In the genomic region with DNA sequence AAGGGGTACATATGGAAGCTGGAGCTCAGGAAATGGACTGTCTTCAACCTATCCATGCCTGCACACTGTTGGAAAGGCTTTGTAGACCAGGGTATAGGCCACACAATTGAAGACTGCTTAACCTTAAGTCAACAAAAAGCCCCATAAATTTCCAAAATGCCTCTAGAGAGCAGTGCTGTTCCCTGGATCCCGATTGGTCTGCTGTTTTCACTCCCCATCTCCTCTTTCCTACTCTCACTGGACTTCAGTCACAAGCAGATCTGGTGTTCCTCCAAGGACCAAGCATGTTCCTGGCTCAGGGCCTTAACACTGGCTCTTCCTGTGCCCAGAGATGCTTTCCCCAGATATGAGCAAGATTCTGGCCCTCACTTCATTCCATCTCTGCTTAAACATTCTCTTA, we compare ENCODE assay signal across 1 cellular context.
TF ChIP-seq lines count a peak whose summit lies in the region.

No MANE protein-coding gene starts in this region.

TF ChIP-seq in GM23338, 12 proteins besides CTCF, POLR2A, EP300 and RAD21 (continued from another document):
- TF ChIP-seq, protein P1, sequence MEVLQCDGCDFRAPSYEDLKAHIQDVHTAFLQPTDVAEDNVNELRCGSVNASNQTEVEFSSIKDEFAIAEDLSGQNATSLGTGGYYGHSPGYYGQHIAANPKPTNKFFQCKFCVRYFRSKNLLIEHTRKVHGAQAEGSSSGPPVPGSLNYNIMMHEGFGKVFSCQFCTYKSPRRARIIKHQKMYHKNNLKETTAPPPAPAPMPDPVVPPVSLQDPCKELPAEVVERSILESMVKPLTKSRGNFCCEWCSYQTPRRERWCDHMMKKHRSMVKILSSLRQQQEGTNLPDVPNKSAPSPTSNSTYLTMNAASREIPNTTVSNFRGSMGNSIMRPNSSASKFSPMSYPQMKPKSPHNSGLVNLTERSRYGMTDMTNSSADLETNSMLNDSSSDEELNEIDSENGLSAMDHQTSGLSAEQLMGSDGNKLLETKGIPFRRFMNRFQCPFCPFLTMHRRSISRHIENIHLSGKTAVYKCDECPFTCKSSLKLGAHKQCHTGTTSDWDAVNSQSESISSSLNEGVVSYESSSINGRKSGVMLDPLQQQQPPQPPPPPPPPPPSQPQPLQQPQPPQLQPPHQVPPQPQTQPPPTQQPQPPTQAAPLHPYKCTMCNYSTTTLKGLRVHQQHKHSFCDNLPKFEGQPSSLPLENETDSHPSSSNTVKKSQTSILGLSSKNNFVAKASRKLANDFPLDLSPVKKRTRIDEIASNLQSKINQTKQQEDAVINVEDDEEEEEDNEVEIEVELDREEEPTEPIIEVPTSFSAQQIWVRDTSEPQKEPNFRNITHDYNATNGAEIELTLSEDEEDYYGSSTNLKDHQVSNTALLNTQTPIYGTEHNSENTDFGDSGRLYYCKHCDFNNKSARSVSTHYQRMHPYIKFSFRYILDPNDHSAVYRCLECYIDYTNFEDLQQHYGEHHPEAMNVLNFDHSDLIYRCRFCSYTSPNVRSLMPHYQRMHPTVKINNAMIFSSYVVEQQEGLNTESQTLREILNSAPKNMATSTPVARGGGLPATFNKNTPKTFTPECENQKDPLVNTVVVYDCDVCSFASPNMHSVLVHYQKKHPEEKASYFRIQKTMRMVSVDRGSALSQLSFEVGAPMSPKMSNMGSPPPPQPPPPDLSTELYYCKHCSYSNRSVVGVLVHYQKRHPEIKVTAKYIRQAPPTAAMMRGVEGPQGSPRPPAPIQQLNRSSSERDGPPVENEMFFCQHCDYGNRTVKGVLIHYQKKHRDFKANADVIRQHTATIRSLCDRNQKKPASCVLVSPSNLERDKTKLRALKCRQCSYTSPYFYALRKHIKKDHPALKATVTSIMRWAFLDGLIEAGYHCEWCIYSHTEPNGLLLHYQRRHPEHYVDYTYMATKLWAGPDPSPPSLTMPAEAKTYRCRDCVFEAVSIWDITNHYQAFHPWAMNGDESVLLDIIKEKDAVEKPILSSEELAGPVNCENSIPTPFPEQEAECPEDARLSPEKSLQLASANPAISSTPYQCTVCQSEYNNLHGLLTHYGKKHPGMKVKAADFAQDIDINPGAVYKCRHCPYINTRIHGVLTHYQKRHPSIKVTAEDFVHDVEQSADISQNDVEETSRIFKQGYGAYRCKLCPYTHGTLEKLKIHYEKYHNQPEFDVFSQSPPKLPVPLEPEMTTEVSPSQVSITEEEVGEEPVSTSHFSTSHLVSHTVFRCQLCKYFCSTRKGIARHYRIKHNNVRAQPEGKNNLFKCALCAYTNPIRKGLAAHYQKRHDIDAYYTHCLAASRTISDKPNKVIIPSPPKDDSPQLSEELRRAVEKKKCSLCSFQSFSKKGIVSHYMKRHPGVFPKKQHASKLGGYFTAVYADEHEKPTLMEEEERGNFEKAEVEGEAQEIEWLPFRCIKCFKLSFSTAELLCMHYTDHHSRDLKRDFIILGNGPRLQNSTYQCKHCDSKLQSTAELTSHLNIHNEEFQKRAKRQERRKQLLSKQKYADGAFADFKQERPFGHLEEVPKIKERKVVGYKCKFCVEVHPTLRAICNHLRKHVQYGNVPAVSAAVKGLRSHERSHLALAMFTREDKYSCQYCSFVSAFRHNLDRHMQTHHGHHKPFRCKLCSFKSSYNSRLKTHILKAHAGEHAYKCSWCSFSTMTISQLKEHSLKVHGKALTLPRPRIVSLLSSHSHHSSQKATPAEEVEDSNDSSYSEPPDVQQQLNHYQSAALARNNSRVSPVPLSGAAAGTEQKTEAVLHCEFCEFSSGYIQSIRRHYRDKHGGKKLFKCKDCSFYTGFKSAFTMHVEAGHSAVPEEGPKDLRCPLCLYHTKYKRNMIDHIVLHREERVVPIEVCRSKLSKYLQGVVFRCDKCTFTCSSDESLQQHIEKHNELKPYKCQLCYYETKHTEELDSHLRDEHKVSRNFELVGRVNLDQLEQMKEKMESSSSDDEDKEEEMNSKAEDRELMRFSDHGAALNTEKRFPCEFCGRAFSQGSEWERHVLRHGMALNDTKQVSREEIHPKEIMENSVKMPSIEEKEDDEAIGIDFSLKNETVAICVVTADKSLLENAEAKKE (CRISPR knock-in tag; IDR thresholded peaks at IDR 0.05): no peak
- TF ChIP-seq ZNF114 (CRISPR knock-in tag; IDR thresholded peaks at IDR 0.05) (no peak), EZH2 (IDR thresholded peaks at IDR 0.05; ENCODE audit: low read depth, unreplicated experiment) (no peak), JUNB (IDR thresholded peaks at IDR 0.05; ENCODE audit: unreplicated experiment) (no peak), CREB1 (CRISPR knock-in tag; IDR thresholded peaks at IDR 0.05; ENCODE audit: low read depth) (no peak), ZNF331 (CRISPR knock-in tag; IDR thresholded peaks at IDR 0.05; ENCODE audit: low read depth) (no peak)
- TF ChIP-seq, protein P2, sequence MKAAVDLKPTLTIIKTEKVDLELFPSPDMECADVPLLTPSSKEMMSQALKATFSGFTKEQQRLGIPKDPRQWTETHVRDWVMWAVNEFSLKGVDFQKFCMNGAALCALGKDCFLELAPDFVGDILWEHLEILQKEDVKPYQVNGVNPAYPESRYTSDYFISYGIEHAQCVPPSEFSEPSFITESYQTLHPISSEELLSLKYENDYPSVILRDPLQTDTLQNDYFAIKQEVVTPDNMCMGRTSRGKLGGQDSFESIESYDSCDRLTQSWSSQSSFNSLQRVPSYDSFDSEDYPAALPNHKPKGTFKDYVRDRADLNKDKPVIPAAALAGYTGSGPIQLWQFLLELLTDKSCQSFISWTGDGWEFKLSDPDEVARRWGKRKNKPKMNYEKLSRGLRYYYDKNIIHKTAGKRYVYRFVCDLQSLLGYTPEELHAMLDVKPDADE (IDR thresholded peaks at IDR 0.05): no peak
- TF ChIP-seq, protein P3, sequence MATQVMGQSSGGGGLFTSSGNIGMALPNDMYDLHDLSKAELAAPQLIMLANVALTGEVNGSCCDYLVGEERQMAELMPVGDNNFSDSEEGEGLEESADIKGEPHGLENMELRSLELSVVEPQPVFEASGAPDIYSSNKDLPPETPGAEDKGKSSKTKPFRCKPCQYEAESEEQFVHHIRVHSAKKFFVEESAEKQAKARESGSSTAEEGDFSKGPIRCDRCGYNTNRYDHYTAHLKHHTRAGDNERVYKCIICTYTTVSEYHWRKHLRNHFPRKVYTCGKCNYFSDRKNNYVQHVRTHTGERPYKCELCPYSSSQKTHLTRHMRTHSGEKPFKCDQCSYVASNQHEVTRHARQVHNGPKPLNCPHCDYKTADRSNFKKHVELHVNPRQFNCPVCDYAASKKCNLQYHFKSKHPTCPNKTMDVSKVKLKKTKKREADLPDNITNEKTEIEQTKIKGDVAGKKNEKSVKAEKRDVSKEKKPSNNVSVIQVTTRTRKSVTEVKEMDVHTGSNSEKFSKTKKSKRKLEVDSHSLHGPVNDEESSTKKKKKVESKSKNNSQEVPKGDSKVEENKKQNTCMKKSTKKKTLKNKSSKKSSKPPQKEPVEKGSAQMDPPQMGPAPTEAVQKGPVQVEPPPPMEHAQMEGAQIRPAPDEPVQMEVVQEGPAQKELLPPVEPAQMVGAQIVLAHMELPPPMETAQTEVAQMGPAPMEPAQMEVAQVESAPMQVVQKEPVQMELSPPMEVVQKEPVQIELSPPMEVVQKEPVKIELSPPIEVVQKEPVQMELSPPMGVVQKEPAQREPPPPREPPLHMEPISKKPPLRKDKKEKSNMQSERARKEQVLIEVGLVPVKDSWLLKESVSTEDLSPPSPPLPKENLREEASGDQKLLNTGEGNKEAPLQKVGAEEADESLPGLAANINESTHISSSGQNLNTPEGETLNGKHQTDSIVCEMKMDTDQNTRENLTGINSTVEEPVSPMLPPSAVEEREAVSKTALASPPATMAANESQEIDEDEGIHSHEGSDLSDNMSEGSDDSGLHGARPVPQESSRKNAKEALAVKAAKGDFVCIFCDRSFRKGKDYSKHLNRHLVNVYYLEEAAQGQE (IDR thresholded peaks at IDR 0.05; ENCODE audit: unreplicated experiment): no peak
